ENCODE assay signal across 15 cellular contexts in the genomic region with DNA sequence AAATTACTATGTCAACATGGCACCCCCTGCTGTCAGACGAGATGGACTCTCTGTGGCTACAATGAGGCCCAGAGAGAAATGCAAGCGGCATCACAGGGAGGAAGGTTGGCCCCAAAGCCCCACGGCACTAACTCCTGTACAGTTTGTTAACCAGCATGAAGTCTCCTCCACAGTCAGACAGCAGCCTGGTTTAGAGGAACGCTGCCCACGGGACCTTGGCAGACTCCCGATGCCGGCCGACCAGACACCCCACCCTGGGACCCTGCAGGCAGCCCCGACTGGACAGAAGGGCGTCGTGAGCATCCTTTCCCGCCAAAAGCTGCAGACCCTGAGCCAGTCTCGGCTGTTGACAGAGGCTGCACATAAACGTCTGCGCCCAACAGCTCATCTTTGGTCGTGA.
DNase-seq lines count a peak whose midpoint lies in the region; TF ChIP-seq lines count a peak whose summit lies in the region.
"Had no signal": no experiment of that assay in that cellular context is flagged by ENCODE, and none has a peak within 500 bp of the region (broad histone marks: within the 10 kb centered on the region; RNA-seq: fewer than 3 reads in every experiment).

No MANE protein-coding gene starts in this region.

- H3K4me2 ChIP-seq in BLaER1 (peak overlapping the region; percentile 88), SU-DHL-6 (ENCODE audit: low read depth, low read length, poor library complexity, severe bottlenecking) (no peak overlapping the region)

- no peaks in the 10 kb centered on the region for H3K9me2 ChIP-seq in SU-DHL-6 (replicated peaks; ENCODE audit: insufficient read depth, low read length)

- H3K9me3 Mint-ChIP-seq in Caco-2 (ENCODE audit: unreplicated experiment) (no peaks in the 10 kb centered on the region), neural crest cell (no peaks in the 10 kb centered on the region)
- H3K9me3 Mint-ChIP-seq: CD4-positive, alpha-beta memory T cell had no signal

- H3K9ac ChIP-seq in BLaER1: no peak overlapping the region
- H3K9ac ChIP-seq in SU-DHL-6 (ENCODE audit: low read length): no peak overlapping the region

- peak overlapping the region; percentile 34 for H3K27ac Mint-ChIP-seq in Caco-2 (ENCODE audit: unreplicated experiment)
- H3K27ac Mint-ChIP-seq in neural crest cell (ENCODE audit: unreplicated experiment): peak overlapping the region; percentile 8
- H3K27ac Mint-ChIP-seq: B cell; CD4-positive, alpha-beta memory T cell had no signal

- H3K4me1 Mint-ChIP-seq in Caco-2 (ENCODE audit: low read depth, unreplicated experiment) (peaks cover 26% of the 10 kb centered on the region), neural crest cell (peaks cover 27% of the 10 kb centered on the region)
- H3K4me1 Mint-ChIP-seq: B cell; CD4-positive, alpha-beta memory T cell had no signal

- H3K27me3 Mint-ChIP-seq in Caco-2 (ENCODE audit: insufficient read depth, unreplicated experiment) (no peaks in the 10 kb centered on the region), neural crest cell (ENCODE audit: low read depth) (no peaks in the 10 kb centered on the region)

- no TSS peak for BruUV-seq in Caco-2 (replicated peaks; lab: Mats Ljungman, UMichigan)

- no peak for TF ChIP-seq CTCF in Caco-2 (IDR thresholded peaks at IDR 0.05; ENCODE audit: insufficient read depth in 1 of 2, low read depth in 1 of 2, low read length in 1 of 2, severe bottlenecking in 1 of 2, unreplicated experiment in 1 of 2)
- peak; percentile 13 for TF ChIP-seq CTCF in SU-DHL-6 (IDR thresholded peaks at IDR 0.05; ENCODE audit: insufficient read depth, low read length, poor library complexity, severe bottlenecking)
- no peak for TF ChIP-seq CTCF in neural crest cell (conservative IDR thresholded peaks at IDR 0.05)

- DNase-seq in Caco-2 (no peak), neural crest cell (ENCODE audit: low read depth, low spot score) (no peak), DMS114 treated with DMSO at 0.1 percent for 48 hours (lab: John Stamatoyannopoulos, UW; ENCODE audit: unreplicated experiment) (no peak), medulla oblongata (ENCODE audit: extremely low spot score) (no peak), GM03348 (ENCODE audit: low spot score) (no peak)
- DNase-seq: DMS79, HCEC 1CT, NCI-H2081 treated with DMSO at 0.1 percent for 48 hours, NCI-H510A treated with DMSO at 0.1 percent for 48 hours, Right ventricle myocardium superior had no signal

- no peaks in the 10 kb centered on the region for H3K27me3 ChIP-seq in BLaER1
- H3K27me3 ChIP-seq in Caco-2 (replicated peaks; ENCODE audit: control insufficient read depth, insufficient read depth, low read length): no peaks in the 10 kb centered on the region
- H3K27me3 ChIP-seq in SU-DHL-6 (ENCODE audit: low read length): no peaks in the 10 kb centered on the region

- H3F3A ChIP-seq in SU-DHL-6 (ENCODE audit: insufficient read depth): peaks cover 18% of the 10 kb centered on the region

- H3K9me3 ChIP-seq in BLaER1: no peaks in the 10 kb centered on the region
- no peaks in the 10 kb centered on the region for H3K9me3 ChIP-seq in Caco-2
- no peaks in the 10 kb centered on the region for H3K9me3 ChIP-seq in SU-DHL-6 (ENCODE audit: insufficient read depth, low read length)

- H3K27ac ChIP-seq in BLaER1: no peak overlapping the region
- no peak overlapping the region for H3K27ac ChIP-seq in SU-DHL-6 (ENCODE audit: low read depth, low read length)
- H3K27ac ChIP-seq: SK-N-MC had no signal

- H3K4me3 Mint-ChIP-seq in Caco-2 (ENCODE audit: unreplicated experiment): no peak overlapping the region
- no peak overlapping the region for H3K4me3 Mint-ChIP-seq in neural crest cell
- H3K4me3 Mint-ChIP-seq: B cell; CD4-positive, alpha-beta memory T cell had no signal

- intact Hi-C loops in Caco-2 (cut with micrococcal nuclease; ENCODE audit: unreplicated experiment): no loop called here

- H3K79me2 ChIP-seq in SU-DHL-6 (ENCODE audit: insufficient read depth, low read length): no peaks in the 10 kb centered on the region

- POLR2A ChIA-PET in Caco-2 (lab: Charles Lee): no interaction called here

- H4K20me1 ChIP-seq in BLaER1 (peaks cover 100% of the 10 kb centered on the region), SU-DHL-6 (ENCODE audit: low read depth, low read length) (no peaks in the 10 kb centered on the region)

- peaks cover 64% of the 10 kb centered on the region for H3K4me1 ChIP-seq in BLaER1
- 0 out of 2 replicates have a peak, but pooled peaks cover 8% of the 10 kb centered on the region for H3K4me1 ChIP-seq in Caco-2

- H2AFZ ChIP-seq in SU-DHL-6 (ENCODE audit: low read depth, low read length, severe bottlenecking): no peak overlapping the region

- H3K36me3 Mint-ChIP-seq in Caco-2 (ENCODE audit: insufficient read depth, unreplicated experiment) (peaks cover 8% of the 10 kb centered on the region), neural crest cell (ENCODE audit: low read depth) (no peaks in the 10 kb centered on the region)
- H3K36me3 Mint-ChIP-seq: CD4-positive, alpha-beta memory T cell had no signal

- CTCF ChIA-PET in Caco-2 (lab: Charles Lee): interaction anchor here (0.6 kb wide), 2 partner anchors 202 to 254 kb away, joined by 3 read pairs; no protein-coding TSS in a partner anchor

- H3K36me3 ChIP-seq in BLaER1 (no peaks in the 10 kb centered on the region), Caco-2 (ENCODE audit: control insufficient read depth, insufficient read depth, low read length) (no peaks in the 10 kb centered on the region), SU-DHL-6 (ENCODE audit: low read length) (no peaks in the 10 kb centered on the region)

- H3K4me3 ChIP-seq in BLaER1 (no peak overlapping the region), Caco-2 (ENCODE audit: low read depth, low read length) (no peak overlapping the region), SU-DHL-6 (ENCODE audit: insufficient read depth, low read length, poor library complexity, severe bottlenecking) (no peak overlapping the region)
- H3K4me3 ChIP-seq: SK-N-MC had no signal
